ENCODE assay signal across 8 cellular contexts in genomic region chr14:91177073-91177796, GRCh38.
A peak's percentile ranks its signal among the peaks of the same experiment; 100 is the strongest.
DNase-seq lines count a peak whose midpoint lies in the region; ATAC-seq and TF ChIP-seq lines count a peak whose summit lies in the region.

No MANE protein-coding gene starts in this region.

- ATAC-seq in thoracic aorta (ENCODE audit: insufficient number of reproducible peaks, low FRiP score, low read depth) (peak; percentile 20), GM19455 (IDR thresholded peaks at IDR 0.05; ENCODE audit: unreplicated experiment) (no peak)

- in situ Hi-C loops in KBM-7 (cut with MboI; ENCODE audit: low pct_unique_long_range_greater_than_20kb, low sequenced_read_pairs): no loop called here

- peak; percentile 56 for TF ChIP-seq CTCF in thoracic aorta (IDR thresholded peaks at IDR 0.05)

- H3K4me1 ChIP-seq in thoracic aorta (ENCODE audit: control insufficient read depth in 1 of 2, low read depth in 2 of 2): no peaks in the 10 kb centered on the region

- no peak overlapping the region for H3K27ac ChIP-seq in thoracic aorta

- H3K36me3 ChIP-seq in thoracic aorta: peaks cover 7% of the 10 kb centered on the region

- H3K27me3 ChIP-seq in thoracic aorta (replicated peaks; ENCODE audit: insufficient read depth): no peaks in the 10 kb centered on the region

- no peaks in the 10 kb centered on the region for H3K9me3 ChIP-seq in thoracic aorta

- DNase-seq in GM03348 (ENCODE audit: low spot score) (peak; percentile 81), KBM-7 (peak; percentile 89), OCI-M2 (lab: John Stamatoyannopoulos, UW; ENCODE audit: unreplicated experiment) (peak; percentile 58), activated T-cell treated with anti-CD3 and anti-CD28 coated beads for 48 hours (ENCODE audit: low read depth) (peak; percentile 43), fibroblast of gingiva (ENCODE audit: low read depth) (peak; percentile 52), non-pigmented ciliary epithelial cell (ENCODE audit: low read depth) (peak; percentile 31), thoracic aorta (ENCODE audit: low spot score) (no peak)

- H3K4me3 ChIP-seq in thoracic aorta: no peak overlapping the region
